In genomic region chr1:42765832-42766722, GRCh38 we compare ENCODE assay signal across 1 cellular context.
TF ChIP-seq lines count a peak whose summit lies in the region.

No MANE protein-coding gene starts in this region.

TF ChIP-seq in HepG2, 621 proteins besides CTCF, POLR2A, EP300 and RAD21 (continued from another document and continues in another):
- TF ChIP-seq MAZ (IDR thresholded peaks at IDR 0.05; ENCODE audit: borderline replicate concordance, low read depth, low read length): peak; percentile 48; the same call in 1 of the 2 replicates
- TF ChIP-seq MAZ (CRISPR knock-in tag; IDR thresholded peaks at IDR 0.05; ENCODE audit: low read depth): peak; percentile 6; the same call in 1 of the 2 replicates
- no peak; the same call in 1 of the 2 replicates for TF ChIP-seq ZNF776 (CRISPR knock-in tag; IDR thresholded peaks at IDR 0.05)
- peak; percentile 78; the same call in 1 of the 2 replicates for TF ChIP-seq ZNF878 (CRISPR knock-in tag; IDR thresholded peaks at IDR 0.05)
- TF ChIP-seq ZFP36L1 (CRISPR knock-in tag; IDR thresholded peaks at IDR 0.05): no peak
- 0 out of 2 replicates have a peak, but pooled peaks have one; percentile 35 for TF ChIP-seq ZNF558 (CRISPR knock-in tag; IDR thresholded peaks at IDR 0.05; ENCODE audit: borderline replicate concordance)
- 0 out of 2 replicates have a peak, but pooled peaks have one; percentile 7 for TF ChIP-seq ZNF709 (CRISPR knock-in tag; IDR thresholded peaks at IDR 0.05)
- no peak for TF ChIP-seq ZBTB1 (CRISPR knock-in tag; IDR thresholded peaks at IDR 0.05; ENCODE audit: borderline replicate concordance)
- TF ChIP-seq KDM5B (CRISPR knock-in tag; IDR thresholded peaks at IDR 0.05; ENCODE audit: borderline replicate concordance): 0 out of 2 replicates have a peak, but pooled peaks have one; percentile 21
- 0 out of 2 replicates have a peak, but pooled peaks have one; percentile 95 for TF ChIP-seq ZNF354B (CRISPR knock-in tag; IDR thresholded peaks at IDR 0.05)
- TF ChIP-seq SNAPC5 (CRISPR knock-in tag; IDR thresholded peaks at IDR 0.05; ENCODE audit: borderline replicate concordance): 0 out of 2 replicates have a peak, but pooled peaks have one; percentile 67
- TF ChIP-seq THAP9 (CRISPR knock-in tag; IDR thresholded peaks at IDR 0.05; ENCODE audit: borderline replicate concordance): no peak
- no peak for TF ChIP-seq ZNF552 (CRISPR knock-in tag; IDR thresholded peaks at IDR 0.05; ENCODE audit: borderline replicate concordance)
- no peak; the same call in 1 of the 2 replicates for TF ChIP-seq ARNTL (CRISPR knock-in tag; IDR thresholded peaks at IDR 0.05)
- no peak for TF ChIP-seq MZF1 (CRISPR knock-in tag; IDR thresholded peaks at IDR 0.05; ENCODE audit: borderline replicate concordance)
- no peak; the same call in 1 of the 2 replicates for TF ChIP-seq HBP1 (CRISPR knock-in tag; IDR thresholded peaks at IDR 0.05; ENCODE audit: low read depth)
- TF ChIP-seq ZMYM2 (CRISPR knock-in tag; IDR thresholded peaks at IDR 0.05): no peak
- TF ChIP-seq ZNF761 (CRISPR knock-in tag; conservative IDR thresholded peaks at IDR 0.05): no peak
- no peak for TF ChIP-seq ZNF160 (CRISPR knock-in tag; IDR thresholded peaks at IDR 0.05)
- no peak for TF ChIP-seq MATR3 (CRISPR knock-in tag; IDR thresholded peaks at IDR 0.05)
- no peak for TF ChIP-seq MAFF (IDR thresholded peaks at IDR 0.05; ENCODE audit: low read depth, low read length)
- no peak for TF ChIP-seq POGK (CRISPR knock-in tag; conservative IDR thresholded peaks at IDR 0.05)
- TF ChIP-seq ARID5B (CRISPR knock-in tag; IDR thresholded peaks at IDR 0.05): 0 out of 2 replicates have a peak, but pooled peaks have one; percentile 7
- TF ChIP-seq CREB1 (IDR thresholded peaks at IDR 0.05): peak; percentile 54
- TF ChIP-seq CREB1 (CRISPR knock-in tag; IDR thresholded peaks at IDR 0.05): peak; percentile 38; the same call in 1 of the 2 replicates
- no peak for TF ChIP-seq TARDBP (CRISPR knock-in tag; IDR thresholded peaks at IDR 0.05)
- TF ChIP-seq ZNF672 (CRISPR knock-in tag; IDR thresholded peaks at IDR 0.05): no peak
- TF ChIP-seq MIER3 (CRISPR knock-in tag; IDR thresholded peaks at IDR 0.05; ENCODE audit: borderline replicate concordance): no peak
- TF ChIP-seq NR2C2 (CRISPR knock-in tag; IDR thresholded peaks at IDR 0.05; ENCODE audit: borderline replicate concordance): no peak
- 0 out of 2 replicates have a peak, but pooled peaks have one; percentile 68 for TF ChIP-seq ZNF737 (CRISPR knock-in tag; IDR thresholded peaks at IDR 0.05; ENCODE audit: borderline replicate concordance)
- peak; percentile 45; the same call in 1 of the 2 replicates for TF ChIP-seq MNT (IDR thresholded peaks at IDR 0.05)
- TF ChIP-seq ZNF430 (CRISPR knock-in tag; IDR thresholded peaks at IDR 0.05): peak; percentile 73; the same call in 1 of the 2 replicates
- TF ChIP-seq ZNF574 (CRISPR knock-in tag; IDR thresholded peaks at IDR 0.05): no peak
- no peak for TF ChIP-seq FIP1L1 (IDR thresholded peaks at IDR 0.05; ENCODE audit: borderline replicate concordance, insufficient read depth, low read depth, low read length)
- TF ChIP-seq YEATS2 (CRISPR knock-in tag; IDR thresholded peaks at IDR 0.05; ENCODE audit: borderline replicate concordance): peak; percentile 28; the same call in 1 of the 2 replicates
- TF ChIP-seq ZNF687 (CRISPR knock-in tag; IDR thresholded peaks at IDR 0.05): no peak
- no peak for TF ChIP-seq ZNF382 (CRISPR knock-in tag; IDR thresholded peaks at IDR 0.05; ENCODE audit: borderline replicate concordance)
- no peak for TF ChIP-seq GATA4 (IDR thresholded peaks at IDR 0.05; ENCODE audit: borderline replicate concordance, low read depth)
- TF ChIP-seq IRF1 (CRISPR knock-in tag; IDR thresholded peaks at IDR 0.05; ENCODE audit: low read depth): no peak
- no peak for TF ChIP-seq MLLT10 (CRISPR knock-in tag; IDR thresholded peaks at IDR 0.05)
- TF ChIP-seq ZNF567 (CRISPR knock-in tag; IDR thresholded peaks at IDR 0.05; ENCODE audit: borderline replicate concordance): 0 out of 2 replicates have a peak, but pooled peaks have one; percentile 65
